13 cellular contexts compared by ENCODE assay signal in genomic region chr17:66834919-66835454, GRCh38. TPM values are rescaled to one million over a fixed set of nuclear protein-coding genes. Genes with fewer than 3 reads are reported as not detected.
A peak's percentile ranks its signal among the peaks of the same experiment; 100 is the strongest.
DNase-seq lines count a peak whose midpoint lies in the region; ATAC-seq, FAIRE-seq and TF ChIP-seq lines count a peak whose summit lies in the region.
"Had no signal": no experiment of that assay in that cellular context is flagged by ENCODE, and none has a peak within 500 bp of the region (broad histone marks: within the 10 kb centered on the region; RNA-seq: fewer than 3 reads in every experiment).

Gene CACNG5, plus strand, starts transcription at chr17:66835117. Its CDS starts 42,216 bp downstream, at chr17:66877333.

- no peak for FAIRE-seq in GM12878 (lab: Jason Lieb, UNC)

- H3K27me3 ChIP-seq in HUES48 (ENCODE audit: control insufficient read depth, insufficient read depth, low read length), result peaks cover 38% of the 10 kb centered on the region
- no peaks in the 10 kb centered on the region; a peak in 2 of 4 replicates for H3K27me3 ChIP-seq in GM12878 (replicated peaks in 1 of 2; ENCODE audit: control insufficient read depth in 2 of 2, insufficient read depth in 2 of 2, low read length in 1 of 2)
- H3K27me3 ChIP-seq in neural cell (ENCODE audit: insufficient read depth, low read depth, low read length), result peaks cover 27% of the 10 kb centered on the region

- H3K79me2 ChIP-seq in GM12878 (ENCODE audit: control insufficient read depth, insufficient read depth, low read length), result no peaks in the 10 kb centered on the region
- H3K79me2 ChIP-seq in neural cell (replicated peaks; ENCODE audit: insufficient read depth, low read length), result no peaks in the 10 kb centered on the region

- no peak for TF ChIP-seq POLR2A in GM12878 (IDR thresholded peaks at IDR 0.05; ENCODE audit: low read depth, low read length)

- ATAC-seq in GM12878, result peak; percentile 51
- ATAC-seq in GM18868 (IDR thresholded peaks at IDR 0.05; ENCODE audit: unreplicated experiment), result no peak
- ATAC-seq in GM18867 (IDR thresholded peaks at IDR 0.05; ENCODE audit: unreplicated experiment), result no peak
- ATAC-seq: effector memory CD8-positive, alpha-beta T cell; naive thymus-derived CD8-positive, alpha-beta T cell had no signal

- no peak within 1 kb of the TSS for H3K4me2 ChIP-seq in GM12878 (ENCODE audit: control insufficient read depth, insufficient read depth)
- H3K4me2 ChIP-seq in neural cell (ENCODE audit: low read length), result no peak within 1 kb of the TSS

- H3F3A ChIP-seq in neural cell (ENCODE audit: insufficient read depth, low read length, poor library complexity, severe bottlenecking), result no peaks in the 10 kb centered on the region

- RAD21 ChIA-PET in GM12878 (lab: Charles Lee; ENCODE audit: unreplicated experiment), result no interaction called here

- TF ChIP-seq CTCF in GM12878 (IDR thresholded peaks at IDR 0.05 in 2 of 3, conservative IDR thresholded peaks at IDR 0.05 in 1 of 3; ENCODE audit: control insufficient read depth in 2 of 3, extremely low read depth in 1 of 3, insufficient read depth in 1 of 3, low read depth in 3 of 3, low read length in 3 of 3) (no peak), neural cell (IDR thresholded peaks at IDR 0.05; ENCODE audit: poor library complexity, severe bottlenecking) (no peak)

- H3K27ac ChIP-seq in HUES48 (ENCODE audit: low read depth, low read length), result no peak within 1 kb of the TSS
- no peak within 1 kb of the TSS for H3K27ac ChIP-seq in GM12878 (ENCODE audit: control insufficient read depth, insufficient read depth)
- H3K27ac ChIP-seq in neural cell (ENCODE audit: low read length), result no peak within 1 kb of the TSS

- no peak for TF ChIP-seq EP300 in GM12878 (IDR thresholded peaks at IDR 0.05; ENCODE audit: borderline replicate concordance in 1 of 2, control insufficient read depth in 1 of 2, low read depth in 2 of 2, low read length in 2 of 2)
- no peak for TF ChIP-seq EP300 in neural cell (conservative IDR thresholded peaks at IDR 0.05; ENCODE audit: poor library complexity, severe bottlenecking)

- H2AFZ ChIP-seq in GM12878 (ENCODE audit: control insufficient read depth, low read depth, low read length) (no peak within 1 kb of the TSS), neural cell (ENCODE audit: low read depth, low read length) (no peak within 1 kb of the TSS)

- DNase-seq in Caki2 (ENCODE audit: low read depth) (peak; percentile 44), GM12878 (ENCODE audit: low read depth, low spot score) (no peak), MV-4-11 (lab: John Stamatoyannopoulos, UW) (no peak)
- no peak for DNase-seq in activated CD4-positive, alpha-beta T cell treated with anti-CD3 and anti-CD28 coated beads for 1 hour
- DNase-seq: DND-41; effector memory CD8-positive, alpha-beta T cell; MG63; naive thymus-derived CD8-positive, alpha-beta T cell; stimulated activated CD4-positive, alpha-beta T cell treated with anti-CD3 and anti-CD28 coated beads, Interleukin-4, amount 100 ng/mL, for 24 hours had no signal

- 43% methylated on average over 16 of the region's 57 CpGs for WGBS in GM12878 (ENCODE audit: insufficient coverage, insufficient replicate concordance, low lambda C conversion rate, missing lambda C conversion rate)

- no TSS peak for BruUV-seq in GM12878 (replicated peaks; lab: Mats Ljungman, UMichigan)

- CTCF ChIA-PET in GM12878 (lab: Yijun Ruan, JAX), result no interaction called here

- TF ChIP-seq RAD21 in GM12878 (IDR thresholded peaks at IDR 0.05; ENCODE audit: insufficient read depth, low read depth, low read length) (no peak), neural cell (conservative IDR thresholded peaks at IDR 0.05) (no peak)

- H3K9me3 ChIP-seq in HUES48 (ENCODE audit: control insufficient read depth, insufficient read depth, low read length) (no peaks in the 10 kb centered on the region), GM12878 (replicated peaks; ENCODE audit: control insufficient read depth, insufficient read depth, low read length) (no peaks in the 10 kb centered on the region), neural cell (ENCODE audit: low read length) (no peaks in the 10 kb centered on the region)
- H3K9me3 ChIP-seq: MG63 had no signal

- intact Hi-C loops in GM12878 (cut with micrococcal nuclease; ENCODE audit: unreplicated experiment), result no loop called here

- no peaks in the 10 kb centered on the region for H4K20me1 ChIP-seq in GM12878 (ENCODE audit: control insufficient read depth, insufficient read depth)
- H4K20me1 ChIP-seq in neural cell (ENCODE audit: insufficient read depth), result no peaks in the 10 kb centered on the region

- POLR2A ChIA-PET in GM12878 (lab: Charles Lee), result no interaction called here

- in situ Hi-C loops in Caki2 (cut with HindIII; ENCODE audit: low pct_unique_long_range_greater_than_20kb, low sequenced_read_pairs), result no loop called here
- in situ Hi-C loops in GM12878 (cut with MboI), result no loop called here

- H3K36me3 ChIP-seq in HUES48 (ENCODE audit: control insufficient read depth, insufficient read depth, low read length) (no peaks in the 10 kb centered on the region), GM12878 (ENCODE audit: control insufficient read depth in 2 of 2, insufficient read depth in 2 of 2, low read length in 1 of 2) (no peaks in the 10 kb centered on the region), neural cell (ENCODE audit: insufficient read depth, low read length) (no peaks in the 10 kb centered on the region)
- H3K36me3 ChIP-seq: MG63 had no signal

- peaks cover 8% of the 10 kb centered on the region for H3K4me1 ChIP-seq in HUES48 (ENCODE audit: control insufficient read depth, insufficient read depth, low read length)
- no peaks in the 10 kb centered on the region for H3K4me1 ChIP-seq in GM12878 (ENCODE audit: control insufficient read depth, insufficient read depth, low read length)

- no peaks in the 10 kb centered on the region for H3K9me2 ChIP-seq in neural cell (ENCODE audit: insufficient read depth, low read length)

- H3K9ac ChIP-seq in HUES48 (ENCODE audit: low read depth, low read length) (no peak within 1 kb of the TSS), GM12878 (ENCODE audit: control insufficient read depth, insufficient read depth, low read length) (no peak within 1 kb of the TSS), neural cell (ENCODE audit: low read length) (peak within 1 kb of the TSS; percentile 26)

- SMC1A ChIA-PET in GM12878 (lab: Charles Lee; ENCODE audit: uncharacterized antibody, unreplicated experiment), result no interaction called here

- H3K4me3 ChIP-seq in HUES48 (ENCODE audit: low read depth, low read length) (peak within 1 kb of the TSS; percentile 64), GM12878 (no peak within 1 kb of the TSS), neural cell (ENCODE audit: low read length) (peak within 1 kb of the TSS; percentile 59)
- H3K4me3 ChIP-seq: MG63 had no signal

TF ChIP-seq in GM12878, 131 proteins besides CTCF, POLR2A, EP300 and RAD21 (continues in another document):
- TF ChIP-seq ZBED1 (IDR thresholded peaks at IDR 0.05; ENCODE audit: borderline replicate concordance) (no peak), ZNF622 (IDR thresholded peaks at IDR 0.05) (no peak), POU2F2 (IDR thresholded peaks at IDR 0.05; ENCODE audit: borderline replicate concordance, low read depth, low read length) (no peak)

TF ChIP-seq in neural cell, 6 proteins besides CTCF, POLR2A, EP300 and RAD21 (continues in another document):
- TF ChIP-seq SMC3 (conservative IDR thresholded peaks at IDR 0.05; ENCODE audit: poor library complexity) (no peak), REST (IDR thresholded peaks at IDR 0.05; ENCODE audit: borderline replicate concordance) (no peak), MXI1 (conservative IDR thresholded peaks at IDR 0.05; ENCODE audit: poor library complexity, severe bottlenecking) (no peak)

RNA-seq across cellular contexts. Expression of gene CACNG5, which starts in this region (rescaled TPM):
- not detected in 2 replicates for total RNA-seq in Caki2 (2014; rRNA removed; shearing (Covaris generic); ENCODE audit: low replicate concordance)
- total RNA-seq in GM12878 (2013; cell fraction: nucleolus; rRNA removed), result not detected in 2 replicates
- total RNA-seq in GM12878 (2014; rRNA removed) (not detected in 2 replicates), GM12878 (2014; rRNA removed; fragmentation: Illumina TruSeq; extraction: Trizol) (not detected in 2 replicates), GM12878 (2021) (not detected in 2 replicates)
- not detected for polyA plus RNA-seq in GM12878 (2011; ENCODE audit: low read depth)
- polyA plus RNA-seq in GM12878 (2011; rRNA removed) (not detected in 2 replicates), GM12878 (2014; fragmentation: Illumina TruSeq; extraction: Trizol) (not detected in 2 replicates), GM12878 (2014; fragmentation: Nextera tagmentation; extraction: Ambion mirVana) (not detected), GM12878 (2014; rRNA removed) (not detected in 2 replicates), GM12878 (2016; fragmentation: Nextera tagmentation; extraction: Ambion mirVana) (not detected), neural cell (1.2 TPM in 1 of 2 replicates, not detected in the other)
- polyA plus RNA-seq in GM12878 (2011; cell fraction: cytosol; rRNA removed), result not detected in 2 replicates
- 0.09 TPM in 1 of 2 replicates, not detected in the other for polyA plus RNA-seq in GM12878 (2011; cell fraction: nucleus; rRNA removed)
- not detected in 2 replicates for polyA plus RNA-seq in GM12878 (2012)
- not detected in 2 replicates for polyA minus RNA-seq in GM12878 (2011; rRNA and poly(A)+ RNA removed)
- polyA minus RNA-seq in GM12878 (2011; cell fraction: cytosol; rRNA and poly(A)+ RNA removed), result not detected in 2 replicates
- not detected in 2 replicates for polyA minus RNA-seq in GM12878 (2011; cell fraction: nucleus; rRNA and poly(A)+ RNA removed)
- 1.2 and 1.5 TPM in 2 replicates for polyA minus RNA-seq in neural cell
- total RNA-seq: naive thymus-derived CD8-positive, alpha-beta T cell had no signal
- polyA plus RNA-seq: naive thymus-derived CD8-positive, alpha-beta T cell had no signal

Comparison
In these comparisons a context has a peak if more than half of its experiments do, and no peak if none do; other contexts are left out.
1. Peak in DNase-seq in Caki2; RNA of the gene not detected or under 1 TPM.
2. Peak in ATAC-seq in GM12878; RNA of the gene not detected or under 1 TPM.